1 cellular context compared by ENCODE assay signal in genomic region chr6:164331026-164331425, GRCh38.
TF ChIP-seq lines count a peak whose summit lies in the region.

No MANE protein-coding gene starts in this region.

TF ChIP-seq in K562, 482 proteins besides CTCF, POLR2A, EP300 and RAD21 (continued from another document):
- peak; percentile 41; the same call in 1 of the 2 replicates for TF ChIP-seq ZNF592 (IDR thresholded peaks at IDR 0.05)
- peak; percentile 41; the same call in 1 of the 2 replicates for TF ChIP-seq GABPA (tag; conservative IDR thresholded peaks at IDR 0.05; ENCODE audit: low read depth)
- no peak for TF ChIP-seq RCOR1 (IDR thresholded peaks at IDR 0.05; ENCODE audit: borderline replicate concordance in 1 of 2, low read depth in 2 of 2, low read length in 2 of 2)
- 0 out of 2 replicates have a peak, but pooled peaks have one; percentile 22 for TF ChIP-seq DPF2 (IDR thresholded peaks at IDR 0.05)
- TF ChIP-seq HEY1 (CRISPR knock-in tag; IDR thresholded peaks at IDR 0.05; ENCODE audit: borderline replicate concordance) = no peak
- peak; percentile 31; the same call in 1 of the 2 replicates for TF ChIP-seq RBFOX2 (IDR thresholded peaks at IDR 0.05; ENCODE audit: low read depth, low read length)
- peak; percentile 44; the same call in 1 of the 2 replicates for TF ChIP-seq CEBPB (tag; IDR thresholded peaks at IDR 0.05)
